ENCODE assay signal across 1 cellular context in genomic region chr1:59315529-59316433, GRCh38.
TF ChIP-seq lines count a peak whose summit lies in the region.

No MANE protein-coding gene starts in this region.

TF ChIP-seq in HepG2, 621 proteins besides CTCF, POLR2A, EP300 and RAD21 (continues in another document):
- TF ChIP-seq KDM3A (CRISPR knock-in tag; IDR thresholded peaks at IDR 0.05; ENCODE audit: low read depth), result no peak
- peak; percentile 12; the same call in 1 of the 2 replicates for TF ChIP-seq HNF4G (IDR thresholded peaks at IDR 0.05; ENCODE audit: borderline replicate concordance, low read depth, low read length)
- TF ChIP-seq HNF4G (CRISPR knock-in tag; IDR thresholded peaks at IDR 0.05; ENCODE audit: borderline replicate concordance, low read depth), result no peak
- 0 out of 2 replicates have a peak, but pooled peaks have one; percentile 28 for TF ChIP-seq CREM (IDR thresholded peaks at IDR 0.05)
- TF ChIP-seq CREM (CRISPR knock-in tag; IDR thresholded peaks at IDR 0.05), result no peak
- no peak for TF ChIP-seq PHF21A (CRISPR knock-in tag; IDR thresholded peaks at IDR 0.05)
- TF ChIP-seq RARA (CRISPR knock-in tag; IDR thresholded peaks at IDR 0.05), result 0 out of 2 replicates have a peak, but pooled peaks have one; percentile 21
- TF ChIP-seq ZGPAT (CRISPR knock-in tag; IDR thresholded peaks at IDR 0.05), result peak; percentile 36; the same call in 1 of the 2 replicates
- TF ChIP-seq ZBTB10 (CRISPR knock-in tag; IDR thresholded peaks at IDR 0.05; ENCODE audit: borderline replicate concordance), result no peak
- TF ChIP-seq, protein P1, sequence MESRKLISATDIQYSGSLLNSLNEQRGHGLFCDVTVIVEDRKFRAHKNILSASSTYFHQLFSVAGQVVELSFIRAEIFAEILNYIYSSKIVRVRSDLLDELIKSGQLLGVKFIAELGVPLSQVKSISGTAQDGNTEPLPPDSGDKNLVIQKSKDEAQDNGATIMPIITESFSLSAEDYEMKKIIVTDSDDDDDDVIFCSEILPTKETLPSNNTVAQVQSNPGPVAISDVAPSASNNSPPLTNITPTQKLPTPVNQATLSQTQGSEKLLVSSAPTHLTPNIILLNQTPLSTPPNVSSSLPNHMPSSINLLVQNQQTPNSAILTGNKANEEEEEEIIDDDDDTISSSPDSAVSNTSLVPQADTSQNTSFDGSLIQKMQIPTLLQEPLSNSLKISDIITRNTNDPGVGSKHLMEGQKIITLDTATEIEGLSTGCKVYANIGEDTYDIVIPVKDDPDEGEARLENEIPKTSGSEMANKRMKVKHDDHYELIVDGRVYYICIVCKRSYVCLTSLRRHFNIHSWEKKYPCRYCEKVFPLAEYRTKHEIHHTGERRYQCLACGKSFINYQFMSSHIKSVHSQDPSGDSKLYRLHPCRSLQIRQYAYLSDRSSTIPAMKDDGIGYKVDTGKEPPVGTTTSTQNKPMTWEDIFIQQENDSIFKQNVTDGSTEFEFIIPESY (CRISPR knock-in tag; IDR thresholded peaks at IDR 0.05), result peak; percentile 14; the same call in 1 of the 2 replicates
- TF ChIP-seq KDM1A (CRISPR knock-in tag; IDR thresholded peaks at IDR 0.05), result 0 out of 2 replicates have a peak, but pooled peaks have one; percentile 31
- no peak for TF ChIP-seq ZNF776 (CRISPR knock-in tag; IDR thresholded peaks at IDR 0.05)
- no peak for TF ChIP-seq ZNF850 (CRISPR knock-in tag; conservative IDR thresholded peaks at IDR 0.05)
- TF ChIP-seq ZNF768 (CRISPR knock-in tag; IDR thresholded peaks at IDR 0.05), result no peak
- TF ChIP-seq MAFK (conservative IDR thresholded peaks at IDR 0.05 in 1 of 2, IDR thresholded peaks at IDR 0.05 in 1 of 2; ENCODE audit: low read length in 2 of 2), result peak; percentile 42 to 61; a peak in 3 of 4 replicates
- no peak for TF ChIP-seq ZNF256 (CRISPR knock-in tag; conservative IDR thresholded peaks at IDR 0.05)
- TF ChIP-seq ZNF619 (CRISPR knock-in tag; IDR thresholded peaks at IDR 0.05), result no peak
- no peak for TF ChIP-seq ZNF296 (CRISPR knock-in tag; conservative IDR thresholded peaks at IDR 0.05)
- TF ChIP-seq ZNF326 (CRISPR knock-in tag; IDR thresholded peaks at IDR 0.05; ENCODE audit: borderline replicate concordance), result no peak
- TF ChIP-seq, protein P2, sequence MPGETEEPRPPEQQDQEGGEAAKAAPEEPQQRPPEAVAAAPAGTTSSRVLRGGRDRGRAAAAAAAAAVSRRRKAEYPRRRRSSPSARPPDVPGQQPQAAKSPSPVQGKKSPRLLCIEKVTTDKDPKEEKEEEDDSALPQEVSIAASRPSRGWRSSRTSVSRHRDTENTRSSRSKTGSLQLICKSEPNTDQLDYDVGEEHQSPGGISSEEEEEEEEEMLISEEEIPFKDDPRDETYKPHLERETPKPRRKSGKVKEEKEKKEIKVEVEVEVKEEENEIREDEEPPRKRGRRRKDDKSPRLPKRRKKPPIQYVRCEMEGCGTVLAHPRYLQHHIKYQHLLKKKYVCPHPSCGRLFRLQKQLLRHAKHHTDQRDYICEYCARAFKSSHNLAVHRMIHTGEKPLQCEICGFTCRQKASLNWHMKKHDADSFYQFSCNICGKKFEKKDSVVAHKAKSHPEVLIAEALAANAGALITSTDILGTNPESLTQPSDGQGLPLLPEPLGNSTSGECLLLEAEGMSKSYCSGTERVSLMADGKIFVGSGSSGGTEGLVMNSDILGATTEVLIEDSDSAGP (CRISPR knock-in tag; IDR thresholded peaks at IDR 0.05; ENCODE audit: borderline replicate concordance), result no peak
- no peak for TF ChIP-seq ZNF770 (CRISPR knock-in tag; IDR thresholded peaks at IDR 0.05)
- peak; percentile 57 for TF ChIP-seq FOXA3 (CRISPR knock-in tag; IDR thresholded peaks at IDR 0.05)
- peak; percentile 52; the same call in 1 of the 2 replicates for TF ChIP-seq HMG20A (CRISPR knock-in tag; IDR thresholded peaks at IDR 0.05; ENCODE audit: borderline replicate concordance)
- TF ChIP-seq HNF4A (CRISPR knock-in tag; IDR thresholded peaks at IDR 0.05), result peak; percentile 83
- no peak for TF ChIP-seq ZNF329 (CRISPR knock-in tag; IDR thresholded peaks at IDR 0.05; ENCODE audit: low read depth)
- TF ChIP-seq GATAD2A (CRISPR knock-in tag; IDR thresholded peaks at IDR 0.05), result peak; percentile 66
- TF ChIP-seq, protein P3, sequence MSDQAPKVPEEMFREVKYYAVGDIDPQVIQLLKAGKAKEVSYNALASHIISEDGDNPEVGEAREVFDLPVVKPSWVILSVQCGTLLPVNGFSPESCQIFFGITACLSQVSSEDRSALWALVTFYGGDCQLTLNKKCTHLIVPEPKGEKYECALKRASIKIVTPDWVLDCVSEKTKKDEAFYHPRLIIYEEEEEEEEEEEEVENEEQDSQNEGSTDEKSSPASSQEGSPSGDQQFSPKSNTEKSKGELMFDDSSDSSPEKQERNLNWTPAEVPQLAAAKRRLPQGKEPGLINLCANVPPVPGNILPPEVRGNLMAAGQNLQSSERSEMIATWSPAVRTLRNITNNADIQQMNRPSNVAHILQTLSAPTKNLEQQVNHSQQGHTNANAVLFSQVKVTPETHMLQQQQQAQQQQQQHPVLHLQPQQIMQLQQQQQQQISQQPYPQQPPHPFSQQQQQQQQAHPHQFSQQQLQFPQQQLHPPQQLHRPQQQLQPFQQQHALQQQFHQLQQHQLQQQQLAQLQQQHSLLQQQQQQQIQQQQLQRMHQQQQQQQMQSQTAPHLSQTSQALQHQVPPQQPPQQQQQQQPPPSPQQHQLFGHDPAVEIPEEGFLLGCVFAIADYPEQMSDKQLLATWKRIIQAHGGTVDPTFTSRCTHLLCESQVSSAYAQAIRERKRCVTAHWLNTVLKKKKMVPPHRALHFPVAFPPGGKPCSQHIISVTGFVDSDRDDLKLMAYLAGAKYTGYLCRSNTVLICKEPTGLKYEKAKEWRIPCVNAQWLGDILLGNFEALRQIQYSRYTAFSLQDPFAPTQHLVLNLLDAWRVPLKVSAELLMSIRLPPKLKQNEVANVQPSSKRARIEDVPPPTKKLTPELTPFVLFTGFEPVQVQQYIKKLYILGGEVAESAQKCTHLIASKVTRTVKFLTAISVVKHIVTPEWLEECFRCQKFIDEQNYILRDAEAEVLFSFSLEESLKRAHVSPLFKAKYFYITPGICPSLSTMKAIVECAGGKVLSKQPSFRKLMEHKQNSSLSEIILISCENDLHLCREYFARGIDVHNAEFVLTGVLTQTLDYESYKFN (CRISPR knock-in tag; conservative IDR thresholded peaks at IDR 0.05), result peak; percentile 17; the same call in 1 of the 2 replicates
- TF ChIP-seq EED (CRISPR knock-in tag; IDR thresholded peaks at IDR 0.05), result no peak
- peak; percentile 16; the same call in 1 of the 2 replicates for TF ChIP-seq NCOA2 (CRISPR knock-in tag; IDR thresholded peaks at IDR 0.05)
- no peak for TF ChIP-seq RBM22 (optimal IDR thresholded peaks at IDR 0.05; ENCODE audit: low read length)
- TF ChIP-seq CC2D1A (CRISPR knock-in tag; IDR thresholded peaks at IDR 0.05), result no peak
- TF ChIP-seq NCOR1 (IDR thresholded peaks at IDR 0.05; ENCODE audit: borderline replicate concordance, low read length), result peak; percentile 74; the same call in 1 of the 2 replicates
- no peak for TF ChIP-seq ARNTL (CRISPR knock-in tag; IDR thresholded peaks at IDR 0.05)
- TF ChIP-seq SALL1 (CRISPR knock-in tag; IDR thresholded peaks at IDR 0.05), result no peak; the same call in 1 of the 2 replicates
- TF ChIP-seq, protein P4, sequence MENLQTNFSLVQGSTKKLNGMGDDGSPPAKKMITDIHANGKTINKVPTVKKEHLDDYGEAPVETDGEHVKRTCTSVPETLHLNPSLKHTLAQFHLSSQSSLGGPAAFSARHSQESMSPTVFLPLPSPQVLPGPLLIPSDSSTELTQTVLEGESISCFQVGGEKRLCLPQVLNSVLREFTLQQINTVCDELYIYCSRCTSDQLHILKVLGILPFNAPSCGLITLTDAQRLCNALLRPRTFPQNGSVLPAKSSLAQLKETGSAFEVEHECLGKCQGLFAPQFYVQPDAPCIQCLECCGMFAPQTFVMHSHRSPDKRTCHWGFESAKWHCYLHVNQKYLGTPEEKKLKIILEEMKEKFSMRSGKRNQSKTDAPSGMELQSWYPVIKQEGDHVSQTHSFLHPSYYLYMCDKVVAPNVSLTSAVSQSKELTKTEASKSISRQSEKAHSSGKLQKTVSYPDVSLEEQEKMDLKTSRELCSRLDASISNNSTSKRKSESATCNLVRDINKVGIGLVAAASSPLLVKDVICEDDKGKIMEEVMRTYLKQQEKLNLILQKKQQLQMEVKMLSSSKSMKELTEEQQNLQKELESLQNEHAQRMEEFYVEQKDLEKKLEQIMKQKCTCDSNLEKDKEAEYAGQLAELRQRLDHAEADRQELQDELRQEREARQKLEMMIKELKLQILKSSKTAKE (CRISPR knock-in tag; IDR thresholded peaks at IDR 0.05; ENCODE audit: borderline replicate concordance), result no peak
- TF ChIP-seq AHDC1 (CRISPR knock-in tag; IDR thresholded peaks at IDR 0.05; ENCODE audit: borderline replicate concordance), result peak; percentile 25; the same call in 1 of the 2 replicates
